8 cellular contexts compared by ENCODE assay signal in genomic region chr19:58408152-58409009, GRCh38. TPM values are rescaled to one million over a fixed set of nuclear protein-coding genes. Genes with fewer than 3 reads are reported as not detected.
DNase-seq lines count a peak whose midpoint lies in the region; ATAC-seq and TF ChIP-seq lines count a peak whose summit lies in the region.

Gene ZNF584 (plus strand): TSS chr19:58408649. CDS start chr19:58409148, 499 bp downstream.

- in situ Hi-C loops in GM13976 (cut with MboI; ENCODE audit: low sequenced_read_pairs, unreplicated experiment), result no loop called here

- ATAC-seq in HG02884 (IDR thresholded peaks at IDR 0.05; ENCODE audit: unreplicated experiment) (peak; percentile 91), left cardiac atrium (peak; percentile 98 to 99), upper lobe of right lung (peak; percentile 98)

- no peaks in the 10 kb centered on the region for H3K9me3 ChIP-seq in upper lobe of right lung

- H3K4me3 ChIP-seq in upper lobe of right lung, result peak within 1 kb of the TSS; percentile 97

- intact Hi-C loops in left cardiac atrium (cut with DNase I), result no loop called here
- intact Hi-C loops in posterior vena cava (cut with DNase I), result no loop called here
- intact Hi-C loops in upper lobe of right lung (cut with DNase I), result no loop called here

- TF ChIP-seq CTCF in GM13976 (IDR thresholded peaks at IDR 0.05; ENCODE audit: borderline replicate concordance, control extremely low read depth, extremely low read depth, insufficient read depth, missing control alignments), result no peak
- no peak for TF ChIP-seq CTCF in upper lobe of right lung (IDR thresholded peaks at IDR 0.05)

- no peaks in the 10 kb centered on the region for H3K27me3 ChIP-seq in upper lobe of right lung

- peak within 1 kb of the TSS; percentile 88 for H3K27ac ChIP-seq in upper lobe of right lung

- DNase-seq in GM13976 (ENCODE audit: low spot score), result peak; percentile 97
- DNase-seq in NCI-H146 treated with DMSO at 0.1 percent for 48 hours (lab: John Stamatoyannopoulos, UW; ENCODE audit: unreplicated experiment), result peak; percentile 94
- DNase-seq in T-helper 1 cell, result peak; percentile 87 to 93 (median 91)
- DNase-seq in amniotic stem cell (lab: John Stamatoyannopoulos, UW), result peak; percentile 87
- peak; percentile 98 for DNase-seq in left cardiac atrium
- peak; percentile 98 for DNase-seq in posterior vena cava (ENCODE audit: low spot score)
- peak; percentile 98 for DNase-seq in upper lobe of right lung

- H3K36me3 ChIP-seq in upper lobe of right lung, result no peaks in the 10 kb centered on the region

- H3K4me1 ChIP-seq in upper lobe of right lung, result peaks cover 20% of the 10 kb centered on the region

RNA-seq across cellular contexts. Expression of gene ZNF584, which starts in this region (rescaled TPM):
- total RNA-seq in left cardiac atrium (10 to 100 TPM; 13.2 to 25.0 TPM), posterior vena cava (10 to 100 TPM in 1 of 2 donors, 1 to 10 TPM in 1; 7.3 to 11.7 TPM), upper lobe of right lung (9.5 TPM)

Comparison
In these comparisons a context has a peak if more than half of its experiments do, and no peak if none do; other contexts are left out.
1. Peak in every context shown above with its lines: DNase-seq, ATAC-seq, H3K4me3 ChIP-seq and H3K27ac ChIP-seq.